34 cellular contexts compared by ENCODE assay signal in the genomic region with DNA sequence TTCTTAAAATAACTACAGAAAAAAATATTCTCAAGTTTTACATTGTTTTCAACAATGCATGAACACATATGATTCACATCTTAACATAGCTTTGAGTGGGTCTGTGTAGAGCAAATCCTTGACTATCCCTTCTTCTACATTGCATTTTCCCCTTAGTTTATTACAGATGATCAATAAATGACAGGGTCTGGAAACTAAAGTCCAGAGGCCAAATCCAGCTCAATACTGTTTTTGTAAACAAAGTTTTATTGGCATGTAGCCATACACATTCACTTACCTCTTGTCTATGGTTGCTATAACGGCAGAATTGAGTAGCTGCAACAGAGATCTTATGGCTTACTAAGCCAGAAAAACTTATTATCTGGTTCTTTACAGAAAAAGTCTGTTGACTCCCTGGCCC.
"Had no signal": no experiment of that assay in that cellular context is flagged by ENCODE, and none has a peak within 500 bp of the region (broad histone marks: within the 10 kb centered on the region; RNA-seq: fewer than 3 reads in every experiment).

No MANE protein-coding gene starts in this region.

- H3K27ac ChIP-seq: ascending aorta, breast epithelium, cardiac muscle cell, colonic mucosa, epithelial cell of prostate, esophagus squamous epithelium, gastroesophageal sphincter, WERI-Rb-1 had no signal

- H3K4me1 Mint-ChIP-seq: T-cell had no signal

- DNase-seq: activated B cell treated with CpG ODN at 0.5 μM for 24 hours; activated CD4-positive, alpha-beta T cell treated with anti-CD3 and anti-CD28 coated beads for 48 hours; activated CD4-positive, alpha-beta T cell treated with anti-CD3 and anti-CD28 coated beads, Interleukin-2, amount 50 U/mL, for 1 hour; activated CD4-positive, alpha-beta T cell treated with anti-CD3 and anti-CD28 coated beads, Interleukin-2, amount 50 U/mL, for 48 hours; activated CD8-positive, alpha-beta memory T cell treated with anti-CD3 and anti-CD28 coated beads, Interleukin-2, amount 10 ng/mL, durations not matched to agents 7 days and 5 days; activated CD8-positive, alpha-beta memory T cell treated with anti-CD3 and anti-CD28 coated beads, Interleukin-2, amount 50 U/mL, for 4 hours; activated CD8-positive, alpha-beta T cell treated with anti-CD3 and anti-CD28 coated beads, Interleukin-2, amount 10 ng/mL, durations not matched to agents 7 days and 5 days; activated effector memory CD4-positive, alpha-beta T cell treated with anti-CD3 and anti-CD28 coated beads, Interleukin-2, amount 50 U/mL, for 16 hours; activated naive CD4-positive, alpha-beta T cell treated with anti-CD3 and anti-CD28 coated beads for 36 hours; activated naive CD8-positive, alpha-beta T cell treated with anti-CD3 and anti-CD28 coated beads, Interleukin-2, amount 10 ng/mL, durations not matched to agents 7 days and 5 days; activated T-cell treated with anti-CD3 and anti-CD28 coated beads, Interleukin-2, amount 50 U/mL, for 1 hour; activated T-cell treated with anti-CD3 and anti-CD28 coated beads, Interleukin-2, amount 50 U/mL, for 48 hours; central memory CD4-positive, alpha-beta T cell; cerebellar nuclear complex; colonic mucosa; effector CD8-positive, alpha-beta T cell; esophagus squamous epithelium; foreskin melanocyte; T-cell; T1000; WERI-Rb-1 had no signal

- FAIRE-seq: endothelial cell of umbilical vein had no signal

- H3K27me3 ChIP-seq: ascending aorta, breast epithelium, cardiac muscle cell, colonic mucosa, esophagus squamous epithelium, gastroesophageal sphincter had no signal

- ATAC-seq: activated CD4-positive, CD25-positive, alpha-beta regulatory T cell treated with anti-CD3 and anti-CD28 coated beads, Interleukin-2, amount 50 U/mL, for 24 hours; activated CD8-positive, alpha-beta memory T cell treated with anti-CD3 and anti-CD28 coated beads, Interleukin-2, amount 10 ng/mL, durations not matched to agents 7 days and 5 days; activated CD8-positive, alpha-beta T cell treated with anti-CD3 and anti-CD28 coated beads, Interleukin-2, amount 10 ng/mL, durations not matched to agents 7 days and 5 days; activated naive CD4-positive, alpha-beta T cell treated with anti-CD3 and anti-CD28 coated beads, Interleukin-2, amount 50 U/mL, for 72 hours; gastroesophageal sphincter; T-cell had no signal

- H3K9me3 ChIP-seq: ascending aorta, breast epithelium, colonic mucosa, esophagus squamous epithelium, gastroesophageal sphincter had no signal

- H3K4me3 Mint-ChIP-seq: activated B cell treated with CpG ODN at 0.5 μM for 24 hours; activated CD8-positive, alpha-beta memory T cell treated with anti-CD3 and anti-CD28 coated beads, Interleukin-2, amount 10 ng/mL, durations not matched to agents 7 days and 5 days; activated CD8-positive, alpha-beta T cell treated with anti-CD3 and anti-CD28 coated beads, Interleukin-2, amount 10 ng/mL, durations not matched to agents 7 days and 5 days; activated naive CD4-positive, alpha-beta T cell treated with anti-CD3 and anti-CD28 coated beads for 36 hours; activated naive CD8-positive, alpha-beta T cell treated with anti-CD3 and anti-CD28 coated beads, Interleukin-2, amount 10 ng/mL, durations not matched to agents 7 days and 5 days; activated T-helper 1 cell treated with anti-CD3 and anti-CD28 coated beads, Interleukin-12 subunit alpha, Interleukin-12 subunit beta, Interleukin-2, Interleukin-4 antibody, amounts not matched to agents 30 ng/mL and 10 ng/mL and 1 ng/mL, durations not matched to agents 14 hours and 24 hours and 36 hours; brain; T-cell; T-helper 1 cell treated with Interleukin-12 subunit alpha and Interleukin-12 subunit beta and Interleukin-4 antibody, amounts not matched to agents 30 μg/mL and 1 μg/mL, for 36 hours; T-helper 2 cell treated with Interferon-gamma antibody and Interleukin-4, amounts not matched to agents 5 μg/mL and 100 μg/mL, for 36 hours had no signal

- H3K27ac Mint-ChIP-seq: activated B cell treated with CpG ODN at 0.5 μM for 24 hours; activated CD8-positive, alpha-beta memory T cell treated with anti-CD3 and anti-CD28 coated beads, Interleukin-2, amount 10 ng/mL, durations not matched to agents 7 days and 5 days; activated CD8-positive, alpha-beta T cell treated with anti-CD3 and anti-CD28 coated beads, Interleukin-2, amount 10 ng/mL, durations not matched to agents 7 days and 5 days; activated naive CD4-positive, alpha-beta T cell treated with anti-CD3 and anti-CD28 coated beads for 36 hours; activated naive CD4-positive, alpha-beta T cell treated with anti-CD3 and anti-CD28 coated beads, Interleukin-2, amount 50 U/mL, for 72 hours; activated naive CD8-positive, alpha-beta T cell treated with anti-CD3 and anti-CD28 coated beads, Interleukin-2, amount 10 ng/mL, durations not matched to agents 7 days and 5 days; activated T-helper 1 cell treated with anti-CD3 and anti-CD28 coated beads, Interleukin-12 subunit alpha, Interleukin-12 subunit beta, Interleukin-2, Interleukin-4 antibody, amounts not matched to agents 30 ng/mL and 10 ng/mL and 1 ng/mL, durations not matched to agents 14 hours and 24 hours and 36 hours; activated T-helper 2 cell treated with anti-CD3 and anti-CD28 coated beads, Interferon-gamma antibody, Interleukin-2, Interleukin-4, amounts not matched to agents 10 μg/mL and 5 μg/mL and 100 μg/mL, durations not matched to agents 14 hours and 24 hours and 36 hours; brain; T-cell; T-helper 1 cell treated with Interleukin-12 subunit alpha and Interleukin-12 subunit beta and Interleukin-4 antibody, amounts not matched to agents 30 μg/mL and 1 μg/mL, for 36 hours; T-helper 2 cell treated with Interferon-gamma antibody and Interleukin-4, amounts not matched to agents 5 μg/mL and 100 μg/mL, for 36 hours had no signal

- H3K36me3 ChIP-seq: breast epithelium, cardiac muscle cell, colonic mucosa had no signal

- H3K4me1 ChIP-seq: ascending aorta, breast epithelium, colonic mucosa, esophagus squamous epithelium, gastroesophageal sphincter had no signal

- H3K9me3 Mint-ChIP-seq: activated B cell treated with CpG ODN at 0.5 μM for 24 hours; activated naive CD4-positive, alpha-beta T cell treated with anti-CD3 and anti-CD28 coated beads for 36 hours; activated naive CD4-positive, alpha-beta T cell treated with anti-CD3 and anti-CD28 coated beads, Interleukin-2, amount 50 U/mL, for 72 hours; activated naive CD8-positive, alpha-beta T cell treated with anti-CD3 and anti-CD28 coated beads, Interleukin-2, amount 10 ng/mL, durations not matched to agents 7 days and 5 days; activated T-helper 1 cell treated with anti-CD3 and anti-CD28 coated beads, Interleukin-12 subunit alpha, Interleukin-12 subunit beta, Interleukin-2, Interleukin-4 antibody, amounts not matched to agents 30 ng/mL and 10 ng/mL and 1 ng/mL, durations not matched to agents 14 hours and 24 hours and 36 hours; activated T-helper 2 cell treated with anti-CD3 and anti-CD28 coated beads, Interferon-gamma antibody, Interleukin-2, Interleukin-4, amounts not matched to agents 10 μg/mL and 5 μg/mL and 100 μg/mL, durations not matched to agents 14 hours and 24 hours and 36 hours; brain; T-cell; T-helper 1 cell treated with Interleukin-12 subunit alpha and Interleukin-12 subunit beta and Interleukin-4 antibody, amounts not matched to agents 30 μg/mL and 1 μg/mL, for 36 hours; T-helper 2 cell treated with Interferon-gamma antibody and Interleukin-4, amounts not matched to agents 5 μg/mL and 100 μg/mL, for 36 hours had no signal

- H3K4me3 ChIP-seq: ascending aorta, breast epithelium, cardiac muscle cell, colonic mucosa, esophagus squamous epithelium, gastroesophageal sphincter had no signal

- H3K27me3 Mint-ChIP-seq: activated B cell treated with CpG ODN at 0.5 μM for 24 hours; activated CD8-positive, alpha-beta memory T cell treated with anti-CD3 and anti-CD28 coated beads, Interleukin-2, amount 10 ng/mL, durations not matched to agents 7 days and 5 days; activated naive CD8-positive, alpha-beta T cell treated with anti-CD3 and anti-CD28 coated beads, Interleukin-2, amount 10 ng/mL, durations not matched to agents 7 days and 5 days; brain; T-cell had no signal
